ENCODE assay signal across 14 cellular contexts in the genomic region with DNA sequence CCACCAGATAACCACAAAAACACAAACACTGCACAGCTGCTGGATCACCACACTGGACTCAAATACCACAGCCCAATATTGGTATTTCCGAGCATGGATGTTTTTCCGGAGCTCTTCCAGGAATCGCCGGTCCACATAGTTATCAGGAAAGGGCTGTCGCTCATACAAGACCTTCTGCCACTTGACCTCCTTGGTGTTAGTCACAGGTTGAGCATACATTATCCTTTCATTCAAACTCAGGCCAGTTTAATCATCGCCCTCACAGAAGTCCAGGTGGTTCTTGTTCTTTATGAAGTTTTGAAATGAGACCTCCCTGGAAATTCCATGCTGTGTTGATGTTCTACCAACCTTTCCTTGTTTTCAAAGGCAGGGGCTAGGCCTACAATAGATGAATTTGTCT. TPM values are rescaled to one million over a fixed set of nuclear protein-coding genes. Genes with fewer than 3 reads are reported as not detected.
DNase-seq lines count a peak whose midpoint lies in the region; ATAC-seq and TF ChIP-seq lines count a peak whose summit lies in the region.
"Had no signal": no experiment of that assay in that cellular context is flagged by ENCODE, and none has a peak within 500 bp of the region (broad histone marks: within the 10 kb centered on the region; RNA-seq: fewer than 3 reads in every experiment).

No MANE protein-coding gene starts in this region.

- H3K9me3 ChIP-seq in SK-N-SH (no peaks in the 10 kb centered on the region), OCI-LY3 (ENCODE audit: insufficient read depth, low read length) (no peaks in the 10 kb centered on the region), endocrine pancreas (ENCODE audit: control insufficient read depth, low read length) (no peaks in the 10 kb centered on the region), neuron (ENCODE audit: low read length) (no peaks in the 10 kb centered on the region)

- no peak for DNase-seq in SK-N-SH
- DNase-seq in central memory CD4-positive, alpha-beta T cell: no peak
- DNase-seq: activated CD4-positive, alpha-beta T cell treated with anti-CD3 and anti-CD28 coated beads for 4 hours; anterior cingulate cortex; NCI-H1436 treated with DMSO at 0.1 percent for 48 hours; NCI-H748 treated with DMSO at 0.1 percent for 48 hours had no signal

- H3K27me3 ChIP-seq in SK-N-SH (ENCODE audit: insufficient read depth) (no peaks in the 10 kb centered on the region), OCI-LY3 (ENCODE audit: low read depth, low read length) (no peaks in the 10 kb centered on the region), endocrine pancreas (ENCODE audit: control insufficient read depth, insufficient read depth, low read length) (no peaks in the 10 kb centered on the region), neuron (ENCODE audit: insufficient read depth, low read length) (no peaks in the 10 kb centered on the region)

- TF ChIP-seq EP300 in SK-N-SH (IDR thresholded peaks at IDR 0.05; ENCODE audit: borderline replicate concordance in 1 of 2, low read depth in 1 of 2, low read length in 1 of 2): no peak

- H3K4me3 ChIP-seq in SK-N-SH (ENCODE audit: low read depth in 2 of 2, low read length in 1 of 2) (peak overlapping the region in 1 of 2 experiments; percentile 89; a peak in 1 of 4 replicates), OCI-LY3 (ENCODE audit: low read length) (no peak overlapping the region), endocrine pancreas (ENCODE audit: control insufficient read depth, insufficient read depth, low read length) (peak overlapping the region; percentile 76), neuron (ENCODE audit: low read length) (peak overlapping the region; percentile 86)

- H3K27ac ChIP-seq in SK-N-SH (ENCODE audit: low read depth in 2 of 2, low read length in 1 of 2) (no peak overlapping the region), OCI-LY3 (ENCODE audit: low read length) (no peak overlapping the region)
- H3K27ac ChIP-seq: 22Rv1, epithelial cell of prostate had no signal

- H3K36me3 ChIP-seq in SK-N-SH (replicated peaks in 1 of 2; ENCODE audit: control insufficient read depth in 1 of 2, insufficient read depth in 2 of 2, low read length in 1 of 2): peaks cover 14 to 22% of the 10 kb centered on the region in 2 experiments
- peaks cover 19% of the 10 kb centered on the region for H3K36me3 ChIP-seq in OCI-LY3 (replicated peaks; ENCODE audit: low read depth, low read length)
- no peaks in the 10 kb centered on the region for H3K36me3 ChIP-seq in endocrine pancreas (ENCODE audit: control insufficient read depth, insufficient read depth, low read length)
- peaks cover 14% of the 10 kb centered on the region for H3K36me3 ChIP-seq in neuron (ENCODE audit: insufficient read depth, low read length)

- peaks cover 0 to 12% of the 10 kb centered on the region in 2 experiments; a peak in 3 of 4 replicates for H3K4me1 ChIP-seq in SK-N-SH (ENCODE audit: control insufficient read depth in 1 of 2, insufficient read depth in 2 of 2, low read depth in 1 of 2, low read length in 1 of 2)
- peaks cover 14% of the 10 kb centered on the region for H3K4me1 ChIP-seq in OCI-LY3 (ENCODE audit: low read length)
- peaks cover 4% of the 10 kb centered on the region for H3K4me1 ChIP-seq in endocrine pancreas (ENCODE audit: control insufficient read depth, insufficient read depth, low read length)
- peaks cover 7% of the 10 kb centered on the region for H3K4me1 ChIP-seq in neuron (ENCODE audit: insufficient read depth, low read length)

- H3K4me2 ChIP-seq in SK-N-SH (peak overlapping the region; percentile 77), OCI-LY3 (ENCODE audit: low read length) (peak overlapping the region; percentile 67; the same call in 1 of the 2 replicates)

- ATAC-seq in SK-N-SH treated with all-trans-retinoic acid at 6 μM for 48 hours (no peak), HG03460 (IDR thresholded peaks at IDR 0.05; ENCODE audit: unreplicated experiment) (no peak), GM18909 (IDR thresholded peaks at IDR 0.05; ENCODE audit: poor library complexity, unreplicated experiment) (no peak)

- 99% methylated on average over 5 of the region's 6 CpGs for WGBS in SK-N-SH (ENCODE audit: low lambda C conversion rate)

- no peak for TF ChIP-seq CTCF in SK-N-SH (IDR thresholded peaks at IDR 0.05)
- TF ChIP-seq CTCF in OCI-LY3 (IDR thresholded peaks at IDR 0.05; ENCODE audit: low read depth, low read length): no peak

- TF ChIP-seq RAD21 in SK-N-SH (IDR thresholded peaks at IDR 0.05; ENCODE audit: low read length): no peak

- POLR2A ChIA-PET in SK-N-SH (lab: Yijun Ruan, JAX): no interaction called here

- CTCF ChIA-PET in SK-N-SH (lab: Yijun Ruan, JAX): interaction anchor here (2.7 to 2.9 kb wide), 2 partner anchors 10 to 439 kb away, joined by 12 to 21 read pairs; no protein-coding TSS in a partner anchor

- no peaks in the 10 kb centered on the region for H3K9me2 ChIP-seq in SK-N-SH

- H4K20me1 ChIP-seq in SK-N-SH (ENCODE audit: insufficient read depth) (no peaks in the 10 kb centered on the region), OCI-LY3 (ENCODE audit: insufficient read depth, low read length) (no peaks in the 10 kb centered on the region)

- H3K79me2 ChIP-seq in SK-N-SH (ENCODE audit: insufficient read depth) (peaks cover 31% of the 10 kb centered on the region), OCI-LY3 (ENCODE audit: low read length) (peaks cover 29% of the 10 kb centered on the region)

- H3K9ac ChIP-seq in SK-N-SH: no peak overlapping the region
- H3K9ac ChIP-seq in OCI-LY3 (ENCODE audit: low read length): no peak overlapping the region
- H3K9ac ChIP-seq in endocrine pancreas (ENCODE audit: control insufficient read depth, insufficient read depth, low read length): no peak overlapping the region

- no peak overlapping the region for H2AFZ ChIP-seq in SK-N-SH (ENCODE audit: low read depth)
- H2AFZ ChIP-seq in OCI-LY3 (ENCODE audit: low read depth, low read length): no peak overlapping the region
- no peak overlapping the region for H2AFZ ChIP-seq in neuron (ENCODE audit: low read depth, low read length)

- H3F3A ChIP-seq in SK-N-SH (replicated peaks; ENCODE audit: insufficient read depth): no peaks in the 10 kb centered on the region

TF ChIP-seq in SK-N-SH, 30 proteins besides CTCF, POLR2A, EP300 and RAD21 (continues in another document):
- TF ChIP-seq FOXJ3 (CRISPR knock-in tag; IDR thresholded peaks at IDR 0.05) (no peak), EZH2phosphoT487 (IDR thresholded peaks at IDR 0.05; ENCODE audit: borderline replicate concordance, low read depth) (no peak)
- TF ChIP-seq, protein P1, sequence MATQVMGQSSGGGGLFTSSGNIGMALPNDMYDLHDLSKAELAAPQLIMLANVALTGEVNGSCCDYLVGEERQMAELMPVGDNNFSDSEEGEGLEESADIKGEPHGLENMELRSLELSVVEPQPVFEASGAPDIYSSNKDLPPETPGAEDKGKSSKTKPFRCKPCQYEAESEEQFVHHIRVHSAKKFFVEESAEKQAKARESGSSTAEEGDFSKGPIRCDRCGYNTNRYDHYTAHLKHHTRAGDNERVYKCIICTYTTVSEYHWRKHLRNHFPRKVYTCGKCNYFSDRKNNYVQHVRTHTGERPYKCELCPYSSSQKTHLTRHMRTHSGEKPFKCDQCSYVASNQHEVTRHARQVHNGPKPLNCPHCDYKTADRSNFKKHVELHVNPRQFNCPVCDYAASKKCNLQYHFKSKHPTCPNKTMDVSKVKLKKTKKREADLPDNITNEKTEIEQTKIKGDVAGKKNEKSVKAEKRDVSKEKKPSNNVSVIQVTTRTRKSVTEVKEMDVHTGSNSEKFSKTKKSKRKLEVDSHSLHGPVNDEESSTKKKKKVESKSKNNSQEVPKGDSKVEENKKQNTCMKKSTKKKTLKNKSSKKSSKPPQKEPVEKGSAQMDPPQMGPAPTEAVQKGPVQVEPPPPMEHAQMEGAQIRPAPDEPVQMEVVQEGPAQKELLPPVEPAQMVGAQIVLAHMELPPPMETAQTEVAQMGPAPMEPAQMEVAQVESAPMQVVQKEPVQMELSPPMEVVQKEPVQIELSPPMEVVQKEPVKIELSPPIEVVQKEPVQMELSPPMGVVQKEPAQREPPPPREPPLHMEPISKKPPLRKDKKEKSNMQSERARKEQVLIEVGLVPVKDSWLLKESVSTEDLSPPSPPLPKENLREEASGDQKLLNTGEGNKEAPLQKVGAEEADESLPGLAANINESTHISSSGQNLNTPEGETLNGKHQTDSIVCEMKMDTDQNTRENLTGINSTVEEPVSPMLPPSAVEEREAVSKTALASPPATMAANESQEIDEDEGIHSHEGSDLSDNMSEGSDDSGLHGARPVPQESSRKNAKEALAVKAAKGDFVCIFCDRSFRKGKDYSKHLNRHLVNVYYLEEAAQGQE (IDR thresholded peaks at IDR 0.05; ENCODE audit: low read depth, low read length): no peak

TF ChIP-seq in SK-N-SH treated with all-trans-retinoic acid at 6 μM for 48 hours, 23 proteins besides CTCF, POLR2A, EP300 and RAD21:
- no peak for TF ChIP-seq ESRRG (CRISPR knock-in tag; IDR thresholded peaks at IDR 0.05)

RNA-seq across cellular contexts. Expression of a gene that starts 1.5 kb away (rescaled TPM):
- polyA plus RNA-seq in SK-N-SH (2012; rRNA removed): 20.6 and 31.4 TPM in 2 replicates
- 26.9 and 28.5 TPM in 2 replicates for polyA plus RNA-seq in SK-N-SH (2012; cell fraction: cytosol; rRNA removed)
- polyA plus RNA-seq in SK-N-SH (2012; cell fraction: nucleus; rRNA removed): 10.9 and 20.1 TPM in 2 replicates

RNA-seq across cellular contexts. Expression of a gene that starts 21.9 kb away (rescaled TPM):
- not detected in 2 replicates for polyA plus RNA-seq in SK-N-SH (2012; rRNA removed)
- polyA plus RNA-seq in SK-N-SH (2012; cell fraction: cytosol; rRNA removed): not detected in 2 replicates
- polyA plus RNA-seq in SK-N-SH (2012; cell fraction: nucleus; rRNA removed): not detected in 2 replicates
